15 cellular contexts compared by ENCODE assay signal in the genomic region with DNA sequence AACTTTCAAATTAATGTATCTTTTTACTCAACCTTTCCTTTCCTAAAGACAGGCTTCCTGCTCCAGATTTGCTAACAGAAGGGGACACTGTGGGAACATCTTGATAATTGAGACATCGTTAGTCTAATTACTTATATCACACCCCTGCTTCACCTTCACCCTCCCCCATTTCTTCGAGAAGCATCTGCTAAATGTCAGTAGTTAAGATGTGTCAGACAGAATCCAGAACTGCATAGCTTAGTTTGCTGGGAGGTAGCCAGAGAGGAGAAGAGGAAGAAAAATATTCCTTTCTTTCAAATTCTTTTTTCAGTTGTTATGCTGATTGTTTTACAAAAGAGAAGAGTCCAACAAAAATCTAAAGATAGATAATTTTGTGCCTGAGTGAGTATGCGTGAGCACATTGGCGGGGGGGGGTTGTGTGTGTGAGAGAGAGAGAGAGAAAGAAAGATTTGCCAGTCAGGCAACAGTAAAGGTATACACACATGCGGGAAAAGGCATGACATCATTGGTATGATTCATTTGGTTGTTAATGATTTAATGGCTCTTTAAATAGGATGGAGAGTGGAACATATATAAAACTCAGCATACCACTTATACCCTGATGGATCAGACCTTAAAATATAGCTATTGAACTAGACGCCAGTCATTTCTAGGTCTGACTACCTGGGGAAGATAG.
DNase-seq lines count a peak whose midpoint lies in the region; ATAC-seq and TF ChIP-seq lines count a peak whose summit lies in the region.
"Had no signal": no experiment of that assay in that cellular context is flagged by ENCODE, and none has a peak within 500 bp of the region (broad histone marks: within the 10 kb centered on the region; RNA-seq: fewer than 3 reads in every experiment).

No MANE protein-coding gene starts in this region.

- H3K27ac ChIP-seq in fibroblast of lung (ENCODE audit: insufficient read depth, low read length) (no peak overlapping the region), mesendoderm (ENCODE audit: low read depth, low read length) (no peak overlapping the region)
- H3K27ac ChIP-seq: KMS-11, psoas muscle had no signal

- no peak overlapping the region for H2AFZ ChIP-seq in fibroblast of lung (ENCODE audit: low read length)

- DNase-seq in DMS53 (lab: John Stamatoyannopoulos, UW) (peak; percentile 79), NCI-H69 (lab: John Stamatoyannopoulos, UW) (peak; percentile 66), fibroblast of lung (ENCODE audit: low read depth in 2 of 2) (peak; percentile 45 to 88), mesendoderm (peak; percentile 66), D341Med (ENCODE audit: low spot score) (no peak), CD1c-positive myeloid dendritic cell (ENCODE audit: extremely low spot score) (no peak)
- DNase-seq: activated naive CD4-positive, alpha-beta T cell treated with Interleukin-2 at 50 U/mL for 16 hours; NCI-H187; NK-92 treated with Interleukin-12 subunit alpha and Interleukin-12 subunit beta, amount 100 ng/mL, for 24 hours; psoas muscle; stimulated activated CD4-positive, alpha-beta T cell treated with anti-CD3 and anti-CD28 coated beads, Interleukin-4, amount 100 ng/mL, for 4 hours had no signal

- no CpG with 5 or more reads among the region's 6 CpGs for WGBS in mesendoderm (ENCODE audit: extremely low coverage, insufficient coverage, low lambda C conversion rate)

- H3K36me3 ChIP-seq in fibroblast of lung (ENCODE audit: control insufficient read depth, insufficient read depth, low read length) (no peaks in the 10 kb centered on the region), mesendoderm (ENCODE audit: control insufficient read depth, insufficient read depth, low read length) (no peaks in the 10 kb centered on the region)

- H3K4ac ChIP-seq in mesendoderm (ENCODE audit: low read depth, low read length), result no peak overlapping the region

- no peaks in the 10 kb centered on the region for H3K79me2 ChIP-seq in fibroblast of lung (ENCODE audit: control insufficient read depth, insufficient read depth, low read length)
- H3K79me2 ChIP-seq in mesendoderm (ENCODE audit: control insufficient read depth, insufficient read depth, low read length), result no peaks in the 10 kb centered on the region

- no peak overlapping the region for H3K23ac ChIP-seq in mesendoderm (ENCODE audit: low read length)

- H4K5ac ChIP-seq in mesendoderm (ENCODE audit: low read length), result no peak overlapping the region

- no peak overlapping the region for H3K56ac ChIP-seq in mesendoderm (ENCODE audit: low read length)

- no peak overlapping the region for H2BK15ac ChIP-seq in mesendoderm (replicated peaks; ENCODE audit: low read depth)

- no peaks in the 10 kb centered on the region for H4K20me1 ChIP-seq in fibroblast of lung (ENCODE audit: control insufficient read depth, extremely low read depth, insufficient read depth, low read length)

- H3K79me1 ChIP-seq in mesendoderm (ENCODE audit: low read length), result no peaks in the 10 kb centered on the region

- no peak overlapping the region for H3K18ac ChIP-seq in mesendoderm (ENCODE audit: low read length)

- H3K9ac ChIP-seq in fibroblast of lung (ENCODE audit: insufficient read depth, low read length) (no peak overlapping the region), mesendoderm (ENCODE audit: low read length) (no peak overlapping the region)
- H3K9ac ChIP-seq: KMS-11 had no signal

- ATAC-seq in GM21825 (IDR thresholded peaks at IDR 0.05; ENCODE audit: unreplicated experiment), result no peak
- no peak for ATAC-seq in HG03521 (IDR thresholded peaks at IDR 0.05; ENCODE audit: unreplicated experiment)
- ATAC-seq: psoas muscle; stimulated activated memory B cell treated with anti-CD40 and anti-IgM and Interleukin-4, amounts not matched to agents 10 μg/mL and 1 μg/mL and 100 μg/mL, for 72 hours had no signal

- H3K9me3 ChIP-seq in fibroblast of lung (ENCODE audit: control insufficient read depth, insufficient read depth, low read depth, low read length), result no peaks in the 10 kb centered on the region
- H3K9me3 ChIP-seq: psoas muscle had no signal

- no peak overlapping the region for H2AK5ac ChIP-seq in mesendoderm (ENCODE audit: low read length)

- no peak overlapping the region for H2BK5ac ChIP-seq in mesendoderm (ENCODE audit: low read length)

- H2BK120ac ChIP-seq in mesendoderm (ENCODE audit: low read depth, low read length), result no peak overlapping the region

- no peak overlapping the region for H4K8ac ChIP-seq in mesendoderm (ENCODE audit: low read depth, low read length)

- H3K27me3 ChIP-seq in fibroblast of lung (ENCODE audit: control insufficient read depth, insufficient read depth, low read length) (no peaks in the 10 kb centered on the region), mesendoderm (ENCODE audit: insufficient read depth, low read length, poor library complexity) (no peaks in the 10 kb centered on the region)

- H3K4me1 ChIP-seq in fibroblast of lung (ENCODE audit: control insufficient read depth, extremely low read depth, insufficient read depth, low read length), result peaks cover 5% of the 10 kb centered on the region
- no peaks in the 10 kb centered on the region for H3K4me1 ChIP-seq in mesendoderm (ENCODE audit: control insufficient read depth, low read depth, low read length)
- H3K4me1 ChIP-seq: psoas muscle had no signal

- TF ChIP-seq CTCF in fibroblast of lung (conservative IDR thresholded peaks at IDR 0.05 in 1 of 2, IDR thresholded peaks at IDR 0.05 in 1 of 2; ENCODE audit: low read depth in 1 of 2, low read length in 2 of 2), result no peak

- H3K4me2 ChIP-seq in fibroblast of lung (ENCODE audit: extremely low read depth, insufficient read depth, low read length) (no peak overlapping the region), mesendoderm (ENCODE audit: low read length) (no peak overlapping the region)
- H3K4me2 ChIP-seq: KMS-11 had no signal

- no peak overlapping the region for H3K4me3 ChIP-seq in fibroblast of lung (replicated peaks in 1 of 4; ENCODE audit: control extremely low read depth in 1 of 4, insufficient read depth in 1 of 4, low read depth in 3 of 4, low read length in 4 of 4)
- no peak overlapping the region for H3K4me3 ChIP-seq in mesendoderm (ENCODE audit: low read length)
- H3K4me3 ChIP-seq: psoas muscle had no signal

Comparison
In these comparisons a context has a peak if more than half of its experiments do, and no peak if none do; other contexts are left out.
1. DNase-seq: peak in DMS53 (single experiment), NCI-H69 (single experiment), fibroblast of lung (2 of 2) and mesendoderm (single experiment); none in D341Med (single experiment) and CD1c-positive myeloid dendritic cell (single experiment).